In the genomic region with DNA sequence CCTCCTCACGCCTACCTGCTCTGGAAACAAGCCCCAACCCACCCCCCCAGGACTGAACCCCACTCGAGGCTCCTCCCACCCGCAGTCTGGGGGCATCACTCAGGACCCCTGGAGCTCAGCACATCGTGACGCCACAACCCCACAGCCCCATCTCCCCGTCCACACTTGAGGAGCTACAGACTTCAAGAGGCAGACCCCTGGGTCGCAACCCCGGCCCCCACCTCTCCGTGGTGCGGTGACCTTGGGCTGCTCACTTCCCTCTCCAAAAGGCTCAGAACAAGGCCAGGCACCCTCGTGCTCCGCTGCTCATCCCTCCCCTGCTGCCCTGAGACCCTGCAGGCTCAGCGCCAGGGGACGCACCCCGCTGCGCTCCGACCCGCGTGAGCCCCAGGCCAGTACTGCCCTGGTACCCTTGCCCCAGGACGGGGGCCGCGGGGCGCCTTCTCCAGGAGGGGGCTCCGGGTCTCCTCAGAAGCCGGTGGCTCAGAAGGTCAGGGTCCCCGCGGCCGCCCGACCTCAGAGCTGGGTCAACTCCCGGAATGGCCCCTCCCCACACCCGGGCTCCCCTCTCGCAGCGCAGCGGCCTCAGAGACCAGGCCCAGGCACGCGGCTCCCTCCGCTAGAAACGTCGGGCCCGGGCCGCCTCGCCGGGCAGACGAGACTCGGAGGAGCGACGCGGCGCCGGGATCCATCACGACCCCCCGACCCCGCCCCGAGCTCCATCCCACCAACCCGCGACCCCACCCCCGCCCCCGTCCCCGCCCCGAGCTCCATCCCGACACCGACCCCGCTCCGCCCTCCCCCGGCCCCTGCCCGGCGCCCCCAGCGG, we compare ENCODE assay signal across 1 cellular context.
TF ChIP-seq lines count a peak whose summit lies in the region.

No MANE protein-coding gene starts in this region.

TF ChIP-seq in HepG2, 621 proteins besides CTCF, POLR2A, EP300 and RAD21 (continued from another document and continues in another):
- TF ChIP-seq, protein P1, sequence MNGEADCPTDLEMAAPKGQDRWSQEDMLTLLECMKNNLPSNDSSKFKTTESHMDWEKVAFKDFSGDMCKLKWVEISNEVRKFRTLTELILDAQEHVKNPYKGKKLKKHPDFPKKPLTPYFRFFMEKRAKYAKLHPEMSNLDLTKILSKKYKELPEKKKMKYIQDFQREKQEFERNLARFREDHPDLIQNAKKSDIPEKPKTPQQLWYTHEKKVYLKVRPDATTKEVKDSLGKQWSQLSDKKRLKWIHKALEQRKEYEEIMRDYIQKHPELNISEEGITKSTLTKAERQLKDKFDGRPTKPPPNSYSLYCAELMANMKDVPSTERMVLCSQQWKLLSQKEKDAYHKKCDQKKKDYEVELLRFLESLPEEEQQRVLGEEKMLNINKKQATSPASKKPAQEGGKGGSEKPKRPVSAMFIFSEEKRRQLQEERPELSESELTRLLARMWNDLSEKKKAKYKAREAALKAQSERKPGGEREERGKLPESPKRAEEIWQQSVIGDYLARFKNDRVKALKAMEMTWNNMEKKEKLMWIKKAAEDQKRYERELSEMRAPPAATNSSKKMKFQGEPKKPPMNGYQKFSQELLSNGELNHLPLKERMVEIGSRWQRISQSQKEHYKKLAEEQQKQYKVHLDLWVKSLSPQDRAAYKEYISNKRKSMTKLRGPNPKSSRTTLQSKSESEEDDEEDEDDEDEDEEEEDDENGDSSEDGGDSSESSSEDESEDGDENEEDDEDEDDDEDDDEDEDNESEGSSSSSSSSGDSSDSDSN (CRISPR knock-in tag; IDR thresholded peaks at IDR 0.05) = peak; percentile 43
- TF ChIP-seq, protein P2, sequence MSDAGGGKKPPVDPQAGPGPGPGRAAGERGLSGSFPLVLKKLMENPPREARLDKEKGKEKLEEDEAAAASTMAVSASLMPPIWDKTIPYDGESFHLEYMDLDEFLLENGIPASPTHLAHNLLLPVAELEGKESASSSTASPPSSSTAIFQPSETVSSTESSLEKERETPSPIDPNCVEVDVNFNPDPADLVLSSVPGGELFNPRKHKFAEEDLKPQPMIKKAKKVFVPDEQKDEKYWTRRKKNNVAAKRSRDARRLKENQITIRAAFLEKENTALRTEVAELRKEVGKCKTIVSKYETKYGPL (CRISPR knock-in tag; IDR thresholded peaks at IDR 0.05) = no peak
- TF ChIP-seq FOXM1 (CRISPR knock-in tag; IDR thresholded peaks at IDR 0.05) (no peak), HNRNPUL1 (IDR thresholded peaks at IDR 0.05; ENCODE audit: low read depth, low read length) (no peak), JARID2 (CRISPR knock-in tag; IDR thresholded peaks at IDR 0.05; ENCODE audit: insufficient replicate concordance) (no peak), FOXO1 (CRISPR knock-in tag; IDR thresholded peaks at IDR 0.05) (no peak; the same call in 1 of the 2 replicates), ZNF160 (CRISPR knock-in tag; IDR thresholded peaks at IDR 0.05) (no peak), GLI4 (CRISPR knock-in tag; IDR thresholded peaks at IDR 0.05; ENCODE audit: borderline replicate concordance) (no peak), PHF20 (CRISPR knock-in tag; IDR thresholded peaks at IDR 0.05) (peak; percentile 21; the same call in 1 of the 2 replicates), ZNF782 (CRISPR knock-in tag; IDR thresholded peaks at IDR 0.05; ENCODE audit: borderline replicate concordance) (no peak), STAG1 (CRISPR knock-in tag; IDR thresholded peaks at IDR 0.05) (0 out of 2 replicates have a peak, but pooled peaks have one; percentile 18), AGO1 (IDR thresholded peaks at IDR 0.05; ENCODE audit: low read depth, low read length, poor library complexity, severe bottlenecking) (no peak), KDM2A (CRISPR knock-in tag; IDR thresholded peaks at IDR 0.05; ENCODE audit: borderline replicate concordance, low read depth) (peak; percentile 40; the same call in 1 of the 2 replicates), AGO2 (optimal IDR thresholded peaks at IDR 0.05; ENCODE audit: low read depth, low read length) (peak; percentile 84), ZBTB38 (CRISPR knock-in tag; IDR thresholded peaks at IDR 0.05) (no peak), ZNF766 (CRISPR knock-in tag; IDR thresholded peaks at IDR 0.05; ENCODE audit: borderline replicate concordance) (no peak), HMGA1 (CRISPR knock-in tag; conservative IDR thresholded peaks at IDR 0.05) (no peak), ZBTB21 (CRISPR knock-in tag; IDR thresholded peaks at IDR 0.05) (no peak), ZNF709 (CRISPR knock-in tag; IDR thresholded peaks at IDR 0.05) (0 out of 2 replicates have a peak, but pooled peaks have one; percentile 30), FIP1L1 (IDR thresholded peaks at IDR 0.05; ENCODE audit: borderline replicate concordance, insufficient read depth, low read depth, low read length) (no peak), ZFP62 (CRISPR knock-in tag; IDR thresholded peaks at IDR 0.05) (no peak), EEA1 (CRISPR knock-in tag; IDR thresholded peaks at IDR 0.05; ENCODE audit: borderline replicate concordance) (no peak), MXI1 (IDR thresholded peaks at IDR 0.05; ENCODE audit: borderline replicate concordance, low read depth, low read length) (peak; percentile 21; the same call in 1 of the 3 replicates), ZFX (CRISPR knock-in tag; IDR thresholded peaks at IDR 0.05; ENCODE audit: low read depth) (no peak), ZNF747 (CRISPR knock-in tag; IDR thresholded peaks at IDR 0.05; ENCODE audit: borderline replicate concordance) (no peak), ZNF788 (CRISPR knock-in tag; IDR thresholded peaks at IDR 0.05; ENCODE audit: borderline replicate concordance) (0 out of 2 replicates have a peak, but pooled peaks have one; percentile 7)
- TF ChIP-seq, protein P3, sequence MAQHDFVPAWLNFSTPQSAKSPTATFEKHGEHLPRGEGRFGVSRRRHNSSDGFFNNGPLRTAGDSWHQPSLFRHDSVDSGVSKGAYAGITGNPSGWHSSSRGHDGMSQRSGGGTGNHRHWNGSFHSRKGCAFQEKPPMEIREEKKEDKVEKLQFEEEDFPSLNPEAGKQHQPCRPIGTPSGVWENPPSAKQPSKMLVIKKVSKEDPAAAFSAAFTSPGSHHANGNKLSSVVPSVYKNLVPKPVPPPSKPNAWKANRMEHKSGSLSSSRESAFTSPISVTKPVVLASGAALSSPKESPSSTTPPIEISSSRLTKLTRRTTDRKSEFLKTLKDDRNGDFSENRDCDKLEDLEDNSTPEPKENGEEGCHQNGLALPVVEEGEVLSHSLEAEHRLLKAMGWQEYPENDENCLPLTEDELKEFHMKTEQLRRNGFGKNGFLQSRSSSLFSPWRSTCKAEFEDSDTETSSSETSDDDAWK (CRISPR knock-in tag; IDR thresholded peaks at IDR 0.05) = no peak
- TF ChIP-seq, protein P4, sequence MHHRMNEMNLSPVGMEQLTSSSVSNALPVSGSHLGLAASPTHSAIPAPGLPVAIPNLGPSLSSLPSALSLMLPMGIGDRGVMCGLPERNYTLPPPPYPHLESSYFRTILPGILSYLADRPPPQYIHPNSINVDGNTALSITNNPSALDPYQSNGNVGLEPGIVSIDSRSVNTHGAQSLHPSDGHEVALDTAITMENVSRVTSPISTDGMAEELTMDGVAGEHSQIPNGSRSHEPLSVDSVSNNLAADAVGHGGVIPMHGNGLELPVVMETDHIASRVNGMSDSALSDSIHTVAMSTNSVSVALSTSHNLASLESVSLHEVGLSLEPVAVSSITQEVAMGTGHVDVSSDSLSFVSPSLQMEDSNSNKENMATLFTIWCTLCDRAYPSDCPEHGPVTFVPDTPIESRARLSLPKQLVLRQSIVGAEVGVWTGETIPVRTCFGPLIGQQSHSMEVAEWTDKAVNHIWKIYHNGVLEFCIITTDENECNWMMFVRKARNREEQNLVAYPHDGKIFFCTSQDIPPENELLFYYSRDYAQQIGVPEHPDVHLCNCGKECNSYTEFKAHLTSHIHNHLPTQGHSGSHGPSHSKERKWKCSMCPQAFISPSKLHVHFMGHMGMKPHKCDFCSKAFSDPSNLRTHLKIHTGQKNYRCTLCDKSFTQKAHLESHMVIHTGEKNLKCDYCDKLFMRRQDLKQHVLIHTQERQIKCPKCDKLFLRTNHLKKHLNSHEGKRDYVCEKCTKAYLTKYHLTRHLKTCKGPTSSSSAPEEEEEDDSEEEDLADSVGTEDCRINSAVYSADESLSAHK (CRISPR knock-in tag; IDR thresholded peaks at IDR 0.05; ENCODE audit: borderline replicate concordance) = no peak
- TF ChIP-seq, protein P5, sequence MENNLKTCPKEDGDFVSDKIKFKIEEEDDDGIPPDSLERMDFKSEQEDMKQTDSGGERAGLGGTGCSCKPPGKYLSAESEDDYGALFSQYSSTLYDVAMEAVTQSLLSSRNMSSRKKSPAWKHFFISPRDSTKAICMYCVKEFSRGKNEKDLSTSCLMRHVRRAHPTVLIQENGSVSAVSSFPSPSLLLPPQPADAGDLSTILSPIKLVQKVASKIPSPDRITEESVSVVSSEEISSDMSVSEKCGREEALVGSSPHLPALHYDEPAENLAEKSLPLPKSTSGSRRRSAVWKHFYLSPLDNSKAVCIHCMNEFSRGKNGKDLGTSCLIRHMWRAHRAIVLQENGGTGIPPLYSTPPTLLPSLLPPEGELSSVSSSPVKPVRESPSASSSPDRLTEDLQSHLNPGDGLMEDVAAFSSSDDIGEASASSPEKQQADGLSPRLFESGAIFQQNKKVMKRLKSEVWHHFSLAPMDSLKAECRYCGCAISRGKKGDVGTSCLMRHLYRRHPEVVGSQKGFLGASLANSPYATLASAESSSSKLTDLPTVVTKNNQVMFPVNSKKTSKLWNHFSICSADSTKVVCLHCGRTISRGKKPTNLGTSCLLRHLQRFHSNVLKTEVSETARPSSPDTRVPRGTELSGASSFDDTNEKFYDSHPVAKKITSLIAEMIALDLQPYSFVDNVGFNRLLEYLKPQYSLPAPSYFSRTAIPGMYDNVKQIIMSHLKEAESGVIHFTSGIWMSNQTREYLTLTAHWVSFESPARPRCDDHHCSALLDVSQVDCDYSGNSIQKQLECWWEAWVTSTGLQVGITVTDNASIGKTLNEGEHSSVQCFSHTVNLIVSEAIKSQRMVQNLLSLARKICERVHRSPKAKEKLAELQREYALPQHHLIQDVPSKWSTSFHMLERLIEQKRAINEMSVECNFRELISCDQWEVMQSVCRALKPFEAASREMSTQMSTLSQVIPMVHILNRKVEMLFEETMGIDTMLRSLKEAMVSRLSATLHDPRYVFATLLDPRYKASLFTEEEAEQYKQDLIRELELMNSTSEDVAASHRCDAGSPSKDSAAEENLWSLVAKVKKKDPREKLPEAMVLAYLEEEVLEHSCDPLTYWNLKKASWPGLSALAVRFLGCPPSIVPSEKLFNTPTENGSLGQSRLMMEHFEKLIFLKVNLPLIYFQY (CRISPR knock-in tag; IDR thresholded peaks at IDR 0.05; ENCODE audit: borderline replicate concordance) = no peak
- TF ChIP-seq, protein P6, sequence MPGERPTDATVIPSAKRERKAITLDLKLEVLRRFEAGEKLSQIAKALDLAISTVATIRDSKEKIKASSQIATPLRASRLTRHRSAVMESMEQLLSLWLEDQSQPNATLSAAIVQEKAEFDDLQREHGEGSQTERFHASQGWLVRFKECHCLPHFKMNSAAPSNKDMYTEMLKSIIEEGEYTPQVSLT (CRISPR knock-in tag; IDR thresholded peaks at IDR 0.05; ENCODE audit: borderline replicate concordance, low read depth) = no peak
- TF ChIP-seq, protein P7, sequence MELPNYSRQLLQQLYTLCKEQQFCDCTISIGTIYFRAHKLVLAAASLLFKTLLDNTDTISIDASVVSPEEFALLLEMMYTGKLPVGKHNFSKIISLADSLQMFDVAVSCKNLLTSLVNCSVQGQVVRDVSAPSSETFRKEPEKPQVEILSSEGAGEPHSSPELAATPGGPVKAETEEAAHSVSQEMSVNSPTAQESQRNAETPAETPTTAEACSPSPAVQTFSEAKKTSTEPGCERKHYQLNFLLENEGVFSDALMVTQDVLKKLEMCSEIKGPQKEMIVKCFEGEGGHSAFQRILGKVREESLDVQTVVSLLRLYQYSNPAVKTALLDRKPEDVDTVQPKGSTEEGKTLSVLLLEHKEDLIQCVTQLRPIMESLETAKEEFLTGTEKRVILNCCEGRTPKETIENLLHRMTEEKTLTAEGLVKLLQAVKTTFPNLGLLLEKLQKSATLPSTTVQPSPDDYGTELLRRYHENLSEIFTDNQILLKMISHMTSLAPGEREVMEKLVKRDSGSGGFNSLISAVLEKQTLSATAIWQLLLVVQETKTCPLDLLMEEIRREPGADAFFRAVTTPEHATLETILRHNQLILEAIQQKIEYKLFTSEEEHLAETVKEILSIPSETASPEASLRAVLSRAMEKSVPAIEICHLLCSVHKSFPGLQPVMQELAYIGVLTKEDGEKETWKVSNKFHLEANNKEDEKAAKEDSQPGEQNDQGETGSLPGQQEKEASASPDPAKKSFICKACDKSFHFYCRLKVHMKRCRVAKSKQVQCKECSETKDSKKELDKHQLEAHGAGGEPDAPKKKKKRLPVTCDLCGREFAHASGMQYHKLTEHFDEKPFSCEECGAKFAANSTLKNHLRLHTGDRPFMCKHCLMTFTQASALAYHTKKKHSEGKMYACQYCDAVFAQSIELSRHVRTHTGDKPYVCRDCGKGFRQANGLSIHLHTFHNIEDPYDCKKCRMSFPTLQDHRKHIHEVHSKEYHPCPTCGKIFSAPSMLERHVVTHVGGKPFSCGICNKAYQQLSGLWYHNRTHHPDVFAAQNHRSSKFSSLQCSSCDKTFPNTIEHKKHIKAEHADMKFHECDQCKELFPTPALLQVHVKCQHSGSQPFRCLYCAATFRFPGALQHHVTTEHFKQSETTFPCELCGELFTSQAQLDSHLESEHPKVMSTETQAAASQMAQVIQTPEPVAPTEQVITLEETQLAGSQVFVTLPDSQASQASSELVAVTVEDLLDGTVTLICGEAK (IDR thresholded peaks at IDR 0.05) = no peak
- TF ChIP-seq, protein P7 (CRISPR knock-in tag; IDR thresholded peaks at IDR 0.05) = 0 out of 2 replicates have a peak, but pooled peaks have one; percentile 6
- TF ChIP-seq, protein P8, sequence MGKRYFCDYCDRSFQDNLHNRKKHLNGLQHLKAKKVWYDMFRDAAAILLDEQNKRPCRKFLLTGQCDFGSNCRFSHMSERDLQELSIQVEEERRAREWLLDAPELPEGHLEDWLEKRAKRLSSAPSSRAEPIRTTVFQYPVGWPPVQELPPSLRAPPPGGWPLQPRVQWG (CRISPR knock-in tag; IDR thresholded peaks at IDR 0.05; ENCODE audit: borderline replicate concordance, low read depth) = 0 out of 2 replicates have a peak, but pooled peaks have one; percentile 48
